7 cellular contexts compared by ENCODE assay signal in genomic region chr7:157277568-157277967, GRCh38. TPM values are rescaled to one million over a fixed set of nuclear protein-coding genes. Genes with fewer than 3 reads are reported as not detected.
DNase-seq lines count a peak whose midpoint lies in the region; ATAC-seq and TF ChIP-seq lines count a peak whose summit lies in the region.
"Not testable (repeated sequence)": the region's sequence is repeated elsewhere in the genome, so short reads cannot be mapped to it uniquely, and the experiment has no call there.

No MANE protein-coding gene starts in this region.

- H3K36me3 Mint-ChIP-seq in CD4-positive, alpha-beta memory T cell; activated CD8-positive, alpha-beta memory T cell treated with anti-CD3 and anti-CD28 coated beads, Interleukin-2, amount 10 ng/mL, durations not matched to agents 7 days and 5 days; chondrocyte (ENCODE audit: low read depth); immature natural killer cell; natural killer cell: not testable (repeated sequence)

- H3K4me1 Mint-ChIP-seq in CD4-positive, alpha-beta memory T cell: peaks cover 12 to 28% (median 16%) of the 10 kb centered on the region in 4 donors
- peaks cover 24% of the 10 kb centered on the region for H3K4me1 Mint-ChIP-seq in activated CD8-positive, alpha-beta memory T cell treated with anti-CD3 and anti-CD28 coated beads, Interleukin-2, amount 10 ng/mL, durations not matched to agents 7 days and 5 days
- H3K4me1 Mint-ChIP-seq in chondrocyte (ENCODE audit: low read depth) (peaks cover 27% of the 10 kb centered on the region), immature natural killer cell (peaks cover 27 to 39% of the 10 kb centered on the region in 2 donors), natural killer cell (peaks cover 34 to 44% of the 10 kb centered on the region in 2 donors)

- H3K9me3 Mint-ChIP-seq in CD4-positive, alpha-beta memory T cell; activated CD8-positive, alpha-beta memory T cell treated with anti-CD3 and anti-CD28 coated beads, Interleukin-2, amount 10 ng/mL, durations not matched to agents 7 days and 5 days (ENCODE audit: low read depth); chondrocyte (ENCODE audit: low read depth); immature natural killer cell; natural killer cell: not testable (repeated sequence)

- H3K9me3 ChIP-seq in CD4-positive, alpha-beta memory T cell (ENCODE audit: control insufficient read depth in 1 of 2, low read length in 2 of 2); SJCRH30 (replicated peaks); spleen: not testable (repeated sequence)

- H3K27me3 ChIP-seq in CD4-positive, alpha-beta memory T cell (ENCODE audit: insufficient read depth, low read length); SJCRH30: not testable (repeated sequence)
- H3K27me3 ChIP-seq in spleen (replicated peaks in 1 of 7): peaks cover 0 to 56% (median 17%) of the 10 kb centered on the region in 7 donors

- not testable (repeated sequence) for ATAC-seq in activated CD8-positive, alpha-beta memory T cell treated with anti-CD3 and anti-CD28 coated beads, Interleukin-2, amount 10 ng/mL, durations not matched to agents 7 days and 5 days; natural killer cell

- TF ChIP-seq CTCF in chondrocyte (IDR thresholded peaks at IDR 0.05); natural killer cell (IDR thresholded peaks at IDR 0.05); spleen (IDR thresholded peaks at IDR 0.05 in 8 of 11, conservative IDR thresholded peaks at IDR 0.05 in 3 of 11): not testable (repeated sequence)

- H3K27me3 Mint-ChIP-seq in CD4-positive, alpha-beta memory T cell; chondrocyte (ENCODE audit: low read depth); natural killer cell (ENCODE audit: low read depth in 2 of 2): not testable (repeated sequence)
- H3K27me3 Mint-ChIP-seq in activated CD8-positive, alpha-beta memory T cell treated with anti-CD3 and anti-CD28 coated beads, Interleukin-2, amount 10 ng/mL, durations not matched to agents 7 days and 5 days: peaks cover 13% of the 10 kb centered on the region
- peaks cover 4 to 18% (median 13%) of the 10 kb centered on the region in 3 donors for H3K27me3 Mint-ChIP-seq in immature natural killer cell (ENCODE audit: low read depth in 3 of 3)

- intact Hi-C loops in CD4-positive, alpha-beta memory T cell (cut with micrococcal nuclease): not testable (repeated sequence)
- intact Hi-C loops in natural killer cell (cut with micrococcal nuclease) (loop anchor here (10.0 kb wide), 2 partner anchors 133 to 323 kb away; no protein-coding TSS in a partner anchor), spleen (cut with DNase I; ENCODE audit: low total_unique reads) (loop anchor here (10.0 kb wide), 1 partner anchor 303 kb away; no protein-coding TSS in a partner anchor)

- H3K4me3 ChIP-seq in CD4-positive, alpha-beta memory T cell (ENCODE audit: low read length in 2 of 2); spleen: not testable (repeated sequence)
- H3K4me3 ChIP-seq in SJCRH30: peak overlapping the region; percentile 40

- peak overlapping the region in 3 of 8 donors; percentile 5 to 26 (median 20) for H3K4me3 Mint-ChIP-seq in CD4-positive, alpha-beta memory T cell
- H3K4me3 Mint-ChIP-seq in activated CD8-positive, alpha-beta memory T cell treated with anti-CD3 and anti-CD28 coated beads, Interleukin-2, amount 10 ng/mL, durations not matched to agents 7 days and 5 days; chondrocyte (ENCODE audit: unreplicated experiment): not testable (repeated sequence)
- H3K4me3 Mint-ChIP-seq in immature natural killer cell: peak overlapping the region in 3 of 5 donors; percentile 32 to 58 (median 41)
- H3K4me3 Mint-ChIP-seq in natural killer cell: peak overlapping the region; percentile 47

- not testable (repeated sequence) for TF ChIP-seq POLR2A in spleen (IDR thresholded peaks at IDR 0.05)

- WGBS in spleen, 5 donors: 85 to 93% (median 93%) methylated on average over 12 of the region's 12 CpGs

- not testable (repeated sequence) for H3K27ac ChIP-seq in CD4-positive, alpha-beta memory T cell (ENCODE audit: low read depth, low read length); SJCRH30; spleen

- H3K4me1 ChIP-seq in CD4-positive, alpha-beta memory T cell (ENCODE audit: insufficient read depth, low read length): peaks cover 34% of the 10 kb centered on the region
- H3K4me1 ChIP-seq in SJCRH30: not testable (repeated sequence)
- peaks cover 7 to 76% (median 39%) of the 10 kb centered on the region in 6 donors for H3K4me1 ChIP-seq in spleen

- POLR2A ChIA-PET in CD4-positive, alpha-beta memory T cell (lab: Charles Lee; ENCODE audit: partially characterized antibody): not testable (repeated sequence)

- DNase-seq in CD4-positive, alpha-beta memory T cell; SJCRH30; activated CD8-positive, alpha-beta memory T cell treated with anti-CD3 and anti-CD28 coated beads, Interleukin-2, amount 10 ng/mL, durations not matched to agents 7 days and 5 days; immature natural killer cell; natural killer cell: not testable (repeated sequence)
- peak; percentile 27 for DNase-seq in chondrocyte (ENCODE audit: low spot score)
- peak; percentile 54 for DNase-seq in spleen

- not testable (repeated sequence) for H3K36me3 ChIP-seq in CD4-positive, alpha-beta memory T cell (ENCODE audit: insufficient read depth, low read length); SJCRH30; spleen

- CTCF ChIA-PET in CD4-positive, alpha-beta memory T cell (lab: Charles Lee; ENCODE audit: partially characterized antibody); activated CD8-positive, alpha-beta memory T cell treated with anti-CD3 and anti-CD28 coated beads, Interleukin-2, amount 10 ng/mL, durations not matched to agents 7 days and 5 days (lab: Charles Lee): not testable (repeated sequence)

- H3K27ac Mint-ChIP-seq in CD4-positive, alpha-beta memory T cell: peak overlapping the region in 6 of 7 donors; percentile 17 to 72 (median 57)
- H3K27ac Mint-ChIP-seq in activated CD8-positive, alpha-beta memory T cell treated with anti-CD3 and anti-CD28 coated beads, Interleukin-2, amount 10 ng/mL, durations not matched to agents 7 days and 5 days: peak overlapping the region; percentile 59
- H3K27ac Mint-ChIP-seq in chondrocyte (ENCODE audit: unreplicated experiment) (peak overlapping the region; percentile 64), immature natural killer cell (peak overlapping the region in 5 of 6 donors; percentile 39 to 98 (median 92)), natural killer cell (peak overlapping the region; percentile 87 to 92)

RNA-seq across cellular contexts. Expression of gene DNAJB6, which starts 59.2 kb away (rescaled TPM):
- total RNA-seq in CD4-positive, alpha-beta memory T cell: 10 to 100 TPM; 85.6 to 90.1 TPM
- 100 to 1,000 TPM; 116 to 169 TPM for polyA plus RNA-seq in CD4-positive, alpha-beta memory T cell
- total RNA-seq in SJCRH30 (2014; rRNA removed; shearing (Covaris generic)): 107 and 121 TPM in 2 replicates
- total RNA-seq in activated CD8-positive, alpha-beta memory T cell treated with anti-CD3 and anti-CD28 coated beads, Interleukin-2, amount 10 ng/mL, durations not matched to agents 7 days and 5 days: 10 to 100 TPM; 82.0 to 85.6 TPM
- total RNA-seq in chondrocyte (98.2 to 112 TPM (median 108 TPM) in 3 replicates), natural killer cell (100 to 1,000 TPM; 309 to 343 (median 340) TPM), spleen (100 to 1,000 TPM in 2 of 7 donors, 10 to 100 TPM in 5; 84.8 to 115 (median 95.9) TPM)
- polyA plus RNA-seq in immature natural killer cell (100 to 1,000 TPM; 184 to 205 (median 185) TPM), spleen (10 to 100 TPM; 37.7 to 70.8 (median 49.5) TPM)
